Comparison of ENCODE assay signal across 1 cellular context in the genomic region with DNA sequence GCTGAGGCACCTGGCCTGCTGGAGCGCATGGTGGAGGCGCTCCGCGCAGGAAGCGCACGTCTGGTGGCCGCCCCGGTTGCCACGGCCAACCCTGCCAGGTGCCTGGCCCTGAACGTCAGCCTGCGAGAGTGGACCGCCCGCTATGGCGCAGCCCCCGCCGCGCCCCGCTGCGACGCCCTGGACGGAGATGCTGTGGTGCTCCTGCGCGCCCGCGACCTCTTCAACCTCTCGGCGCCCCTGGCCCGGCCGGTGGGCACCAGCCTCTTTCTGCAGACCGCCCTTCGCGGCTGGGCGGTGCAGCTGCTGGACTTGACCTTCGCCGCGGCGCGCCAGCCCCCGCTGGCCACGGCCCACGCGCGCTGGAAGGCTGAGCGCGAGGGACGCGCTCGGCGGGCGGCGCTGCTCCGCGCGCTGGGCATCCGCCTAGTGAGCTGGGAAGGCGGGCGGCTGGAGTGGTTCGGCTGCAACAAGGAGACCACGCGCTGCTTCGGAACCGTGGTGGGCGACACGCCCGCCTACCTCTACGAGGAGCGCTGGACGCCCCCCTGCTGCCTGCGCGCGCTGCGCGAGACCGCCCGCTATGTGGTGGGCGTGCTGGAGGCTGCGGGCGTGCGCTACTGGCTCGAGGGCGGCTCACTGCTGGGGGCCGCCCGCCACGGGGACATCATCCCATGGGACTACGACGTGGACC.
A peak's percentile ranks its signal among the peaks of the same experiment; 100 is the strongest.
TF ChIP-seq lines count a peak whose summit lies in the region.

No MANE protein-coding gene starts in this region.

TF ChIP-seq in HepG2, 621 proteins besides CTCF, POLR2A, EP300 and RAD21:
- peak; percentile 35 for TF ChIP-seq AGO2 (optimal IDR thresholded peaks at IDR 0.05; ENCODE audit: low read depth, low read length)
- no peak for TF ChIP-seq RFX3 (CRISPR knock-in tag; IDR thresholded peaks at IDR 0.05)
